Comparison of ENCODE assay signal across 10 cellular contexts in genomic region chr17:62098623-62099231, GRCh38. TPM values are rescaled to one million over a fixed set of nuclear protein-coding genes. Genes with fewer than 3 reads are reported as not detected.
DNase-seq lines count a peak whose midpoint lies in the region; ATAC-seq, FAIRE-seq and TF ChIP-seq lines count a peak whose summit lies in the region.
"Had no signal": no experiment of that assay in that cellular context is flagged by ENCODE, and none has a peak within 500 bp of the region (broad histone marks: within the 10 kb centered on the region; RNA-seq: fewer than 3 reads in every experiment).

No MANE protein-coding gene starts in this region.

- no peaks in the 10 kb centered on the region for H3K36me3 ChIP-seq in kidney (ENCODE audit: control insufficient read depth in 1 of 2, insufficient read depth in 2 of 2, low read length in 2 of 2)

- no peak for FAIRE-seq in kidney (lab: Jason Lieb, UNC)

- no peak overlapping the region for H3K4me3 ChIP-seq in kidney (ENCODE audit: low read length in 2 of 2)

- no peak overlapping the region for H3K9ac ChIP-seq in kidney (ENCODE audit: low read length in 2 of 2)

- CTCF ChIA-PET in activated CD4-positive, alpha-beta memory T cell treated with anti-CD3 and anti-CD28 coated beads, Interleukin-2, amount 10 ng/mL, durations not matched to agents 7 days and 5 days (lab: Charles Lee): interaction anchor here (0.9 to 1.9 kb wide), 2 partner anchors 11 kb away, joined by 4 to 6 read pairs; no protein-coding TSS in a partner anchor

- no peaks in the 10 kb centered on the region for H3K9me3 Mint-ChIP-seq in activated CD4-positive, alpha-beta memory T cell treated with anti-CD3 and anti-CD28 coated beads, Interleukin-2, amount 10 ng/mL, durations not matched to agents 7 days and 5 days
- no peaks in the 10 kb centered on the region for H3K9me3 Mint-ChIP-seq in progenitor cell of endocrine pancreas (ENCODE audit: low read depth)

- POLR2A ChIA-PET in activated CD4-positive, alpha-beta memory T cell treated with anti-CD3 and anti-CD28 coated beads, Interleukin-2, amount 10 ng/mL, durations not matched to agents 7 days and 5 days (lab: Charles Lee): interaction anchor here (0.5 to 1.1 kb wide), 3 partner anchors 11 to 27 kb away, joined by 3 to 4 read pairs (median 3); no protein-coding TSS in a partner anchor

- in situ Hi-C loops in GM13977 (cut with MboI; ENCODE audit: low pct_unique_long_range_greater_than_20kb, low sequenced_read_pairs, unreplicated experiment): no loop called here

- H3K27me3 Mint-ChIP-seq in activated CD4-positive, alpha-beta memory T cell treated with anti-CD3 and anti-CD28 coated beads, Interleukin-2, amount 10 ng/mL, durations not matched to agents 7 days and 5 days: no peaks in the 10 kb centered on the region
- H3K27me3 Mint-ChIP-seq in progenitor cell of endocrine pancreas: no peaks in the 10 kb centered on the region

- TF ChIP-seq CTCF in GM13977 (IDR thresholded peaks at IDR 0.05; ENCODE audit: extremely low read depth, insufficient read depth, missing control alignments): no peak
- TF ChIP-seq CTCF in progenitor cell of endocrine pancreas (IDR thresholded peaks at IDR 0.05; ENCODE audit: unreplicated experiment): no peak
- no peak for TF ChIP-seq CTCF in kidney (IDR thresholded peaks at IDR 0.05; ENCODE audit: borderline replicate concordance, extremely low read depth, insufficient read depth)

- intact Hi-C loops in kidney (cut with DNase I): no loop called here

- H3K27ac Mint-ChIP-seq in activated CD4-positive, alpha-beta memory T cell treated with anti-CD3 and anti-CD28 coated beads, Interleukin-2, amount 10 ng/mL, durations not matched to agents 7 days and 5 days: peak overlapping the region; percentile 12
- no peak overlapping the region for H3K27ac Mint-ChIP-seq in progenitor cell of endocrine pancreas

- H3K4me3 Mint-ChIP-seq in activated CD4-positive, alpha-beta memory T cell treated with anti-CD3 and anti-CD28 coated beads, Interleukin-2, amount 10 ng/mL, durations not matched to agents 7 days and 5 days: no peak overlapping the region
- no peak overlapping the region for H3K4me3 Mint-ChIP-seq in progenitor cell of endocrine pancreas (ENCODE audit: low read depth)

- no peaks in the 10 kb centered on the region for H3K36me3 Mint-ChIP-seq in activated CD4-positive, alpha-beta memory T cell treated with anti-CD3 and anti-CD28 coated beads, Interleukin-2, amount 10 ng/mL, durations not matched to agents 7 days and 5 days (ENCODE audit: low read depth)
- no peaks in the 10 kb centered on the region for H3K36me3 Mint-ChIP-seq in progenitor cell of endocrine pancreas (ENCODE audit: insufficient read depth)

- H3K27ac ChIP-seq in kidney (ENCODE audit: low read depth in 2 of 2, low read length in 2 of 2): no peak overlapping the region

- peaks cover 34% of the 10 kb centered on the region for H3K4me1 Mint-ChIP-seq in activated CD4-positive, alpha-beta memory T cell treated with anti-CD3 and anti-CD28 coated beads, Interleukin-2, amount 10 ng/mL, durations not matched to agents 7 days and 5 days
- H3K4me1 Mint-ChIP-seq in progenitor cell of endocrine pancreas (ENCODE audit: low read depth): peaks cover 8% of the 10 kb centered on the region

- no peaks in the 10 kb centered on the region for H3K9me3 ChIP-seq in kidney (ENCODE audit: control insufficient read depth in 1 of 2, low read length in 2 of 2)

- ATAC-seq in GM19463 (IDR thresholded peaks at IDR 0.05; ENCODE audit: unreplicated experiment): peak; percentile 88
- ATAC-seq in HG03060 (IDR thresholded peaks at IDR 0.05; ENCODE audit: low read depth, unreplicated experiment): peak; percentile 73

- H3K4me1 ChIP-seq in kidney (ENCODE audit: control insufficient read depth in 1 of 2, insufficient read depth in 1 of 2, low read depth in 1 of 2, low read length in 2 of 2): peaks cover 0 to 5% of the 10 kb centered on the region in 2 donors

- peak; percentile 52 for DNase-seq in GM13977 (ENCODE audit: low spot score)
- DNase-seq in activated CD4-positive, alpha-beta memory T cell treated with anti-CD3 and anti-CD28 coated beads, Interleukin-2, amount 10 ng/mL, durations not matched to agents 7 days and 5 days: no peak
- DNase-seq in progenitor cell of endocrine pancreas (ENCODE audit: low spot score, unreplicated experiment): no peak
- no peak for DNase-seq in DMS53 treated with DMSO at 0.1 percent for 48 hours (lab: John Stamatoyannopoulos, UW; ENCODE audit: unreplicated experiment)
- no peak for DNase-seq in superior temporal gyrus (ENCODE audit: extremely low spot score)
- no peak for DNase-seq in kidney
- DNase-seq: NCI-H446; stimulated activated CD4-positive, alpha-beta T cell treated with anti-CD3 and anti-CD28 coated beads, Interleukin-2, amount 100 ng/mL, for 24 hours had no signal

RNA-seq across cellular contexts. Expression of gene MED13, which starts 33.6 kb away (rescaled TPM):
- 10 to 100 TPM; 54.0 to 54.8 TPM for total RNA-seq in activated CD4-positive, alpha-beta memory T cell treated with anti-CD3 and anti-CD28 coated beads, Interleukin-2, amount 10 ng/mL, durations not matched to agents 7 days and 5 days
- total RNA-seq in progenitor cell of endocrine pancreas (68.8 and 83.7 TPM in 2 replicates), kidney (73.6 TPM)
- 6.4 TPM for polyA plus RNA-seq in kidney (ENCODE audit: insufficient read depth, low read depth, low replicate concordance)
